In genomic region chr10:13272164-13272571, GRCh38 we compare ENCODE assay signal across 10 cellular contexts. TPM values are rescaled to one million over a fixed set of nuclear protein-coding genes. Genes with fewer than 3 reads are reported as not detected.
DNase-seq lines count a peak whose midpoint lies in the region; FAIRE-seq and TF ChIP-seq lines count a peak whose summit lies in the region.
"Had no signal": no experiment of that assay in that cellular context is flagged by ENCODE, and none has a peak within 500 bp of the region (broad histone marks: within the 10 kb centered on the region; RNA-seq: fewer than 3 reads in every experiment).

No MANE protein-coding gene starts in this region.

- no peaks in the 10 kb centered on the region for H3K9me3 ChIP-seq in breast epithelium

- no peaks in the 10 kb centered on the region for H3K36me3 ChIP-seq in breast epithelium

- peak overlapping the region in 1 of 2 donors; percentile 12 for H3K27ac ChIP-seq in breast epithelium

- FAIRE-seq in GM18507 (lab: Jason Lieb, UNC), result peak; percentile 15

- H3K4me3 ChIP-seq in fibroblast of the aortic adventitia (ENCODE audit: low read depth, low read length) (no peak overlapping the region), breast epithelium (peak overlapping the region in 1 of 3 donors; percentile 23)

- H3K4me1 ChIP-seq in breast epithelium, result no peaks in the 10 kb centered on the region

- H3K27me3 ChIP-seq in breast epithelium, result no peaks in the 10 kb centered on the region

- no peak for TF ChIP-seq POLR2A in breast epithelium (IDR thresholded peaks at IDR 0.05)

- TF ChIP-seq CTCF in fibroblast of the aortic adventitia (IDR thresholded peaks at IDR 0.05; ENCODE audit: insufficient read depth, low read length) (no peak), breast epithelium (IDR thresholded peaks at IDR 0.05) (no peak)

- intact Hi-C loops in posterior cingulate gyrus (cut with DNase I) (loop anchor here (10.0 kb wide), 1 partner anchor 107 kb away; the partner anchor contains the start of gene MCM10), breast epithelium (cut with DNase I; ENCODE audit: low total_unique reads) (no loop called here)

- no peak for DNase-seq in GM18507 (ENCODE audit: extremely low spot score, insufficient read length, low read depth)
- peak; percentile 71 for DNase-seq in NCI-H2029 (lab: John Stamatoyannopoulos, UW)
- peak; percentile 58 for DNase-seq in fibroblast of the aortic adventitia (ENCODE audit: low read depth)
- DNase-seq in posterior cingulate gyrus, result peak; percentile 46 to 95 (median 72)
- DNase-seq in activated CD4-positive, alpha-beta T cell treated with anti-CD3 and anti-CD28 coated beads, Interleukin-2, amount 50 U/mL, for 1 hour, result no peak
- DNase-seq in stimulated activated CD4-positive, alpha-beta T cell treated with anti-CD3 and anti-CD28 coated beads, Interleukin-12 subunit alpha, Interleukin-12 subunit beta, amount 100 ng/mL, for 4 hours, result no peak
- no peak for DNase-seq in breast epithelium (ENCODE audit: low spot score in 2 of 2)
- DNase-seq in NCI-H526 (lab: John Stamatoyannopoulos, UW), result no peak

RNA-seq across cellular contexts. Expression of gene PHYH, which starts 27.7 kb away (rescaled TPM):
- 25.3 and 26.0 TPM in 2 replicates for total RNA-seq in fibroblast of the aortic adventitia (ENCODE audit: low replicate concordance)
- 10 to 100 TPM; 23.7 to 74.7 (median 26.9) TPM for total RNA-seq in breast epithelium

RNA-seq across cellular contexts. Expression of gene UCMA, which starts 38.0 kb away (rescaled TPM):
- total RNA-seq in fibroblast of the aortic adventitia (ENCODE audit: low replicate concordance) (not detected in 2 replicates), breast epithelium (not detected)
- total RNA-seq: kidney epithelial cell, urinary bladder had no signal

Comparison
In these comparisons a context has a peak if more than half of its experiments do, and no peak if none do; other contexts are left out.
1. DNase-seq: peak in NCI-H2029 (single experiment), fibroblast of the aortic adventitia (single experiment) and posterior cingulate gyrus (10 of 10); none in GM18507 (single experiment), activated CD4-positive, alpha-beta T cell treated with anti-CD3 and anti-CD28 coated beads, Interleukin-2, amount 50 U/mL, for 1 hour (single experiment), stimulated activated CD4-positive, alpha-beta T cell treated with anti-CD3 and anti-CD28 coated beads, Interleukin-12 subunit alpha, Interleukin-12 subunit beta, amount 100 ng/mL, for 4 hours (single experiment), breast epithelium (0 of 2) and NCI-H526 (0 of 2).